16 cellular contexts compared by ENCODE assay signal in genomic region chr13:24076636-24077035, GRCh38.
DNase-seq lines count a peak whose midpoint lies in the region; ATAC-seq and TF ChIP-seq lines count a peak whose summit lies in the region.
"Had no signal": no experiment of that assay in that cellular context is flagged by ENCODE, and none has a peak within 500 bp of the region (broad histone marks: within the 10 kb centered on the region; RNA-seq: fewer than 3 reads in every experiment).

No MANE protein-coding gene starts in this region.

- peak overlapping the region; percentile 86 to 96 (median 90) for H3K27ac ChIP-seq in body of pancreas
- H3K27ac ChIP-seq in lower lobe of right lung = no peak overlapping the region
- no peak overlapping the region for H3K27ac ChIP-seq in esophagus squamous epithelium
- H3K27ac ChIP-seq: neutrophil had no signal

- peak; percentile 34 for DNase-seq in Ammon's horn (ENCODE audit: low spot score)
- peak; percentile 75 for DNase-seq in DMS53 (lab: John Stamatoyannopoulos, UW)
- peak in 1 of 4 donors; percentile 25 for DNase-seq in body of pancreas
- no peak for DNase-seq in lower lobe of right lung
- DNase-seq in activated effector memory CD4-positive, alpha-beta T cell treated with Interleukin-2 at 50 U/mL for 16 hours = no peak
- no peak for DNase-seq in esophagus squamous epithelium (lab: John Stamatoyannopoulos, UW)
- DNase-seq: activated CD4-positive, alpha-beta memory T cell treated with anti-CD3 and anti-CD28 coated beads for 36 hours; AML-193; mesenchymal stem cell; NCI-H1092; NCI-H2171; NCI-H774; tibial artery had no signal

- no peaks in the 10 kb centered on the region for H3K9me3 ChIP-seq in body of pancreas
- no peaks in the 10 kb centered on the region for H3K9me3 ChIP-seq in lower lobe of right lung
- no peaks in the 10 kb centered on the region for H3K9me3 ChIP-seq in esophagus squamous epithelium
- H3K9me3 ChIP-seq: neutrophil, tibial artery had no signal

- TF ChIP-seq POLR2A in body of pancreas (IDR thresholded peaks at IDR 0.05) (no peak), esophagus squamous epithelium (IDR thresholded peaks at IDR 0.05) (no peak)

- no peak for TF ChIP-seq CTCF in body of pancreas (IDR thresholded peaks at IDR 0.05)
- TF ChIP-seq CTCF in lower lobe of right lung (IDR thresholded peaks at IDR 0.05) = no peak
- no peak for TF ChIP-seq CTCF in esophagus squamous epithelium (IDR thresholded peaks at IDR 0.05)

- ATAC-seq in body of pancreas (no peak), lower lobe of right lung (no peak), HG03045 (IDR thresholded peaks at IDR 0.05; ENCODE audit: unreplicated experiment) (no peak), HG03565 (IDR thresholded peaks at IDR 0.05; ENCODE audit: unreplicated experiment) (no peak)

- H3K36me3 ChIP-seq in body of pancreas (replicated peaks in 1 of 2; ENCODE audit: insufficient read depth in 1 of 2, low read depth in 2 of 2) = no peaks in the 10 kb centered on the region
- no peaks in the 10 kb centered on the region for H3K36me3 ChIP-seq in lower lobe of right lung
- no peaks in the 10 kb centered on the region for H3K36me3 ChIP-seq in esophagus squamous epithelium
- H3K36me3 ChIP-seq: neutrophil, tibial artery had no signal

- H3K4me1 ChIP-seq in body of pancreas (peaks cover 38% of the 10 kb centered on the region), lower lobe of right lung (peaks cover 26% of the 10 kb centered on the region), esophagus squamous epithelium (peaks cover 0 to 26% (median 0%) of the 10 kb centered on the region in 3 donors)

- intact Hi-C loops in body of pancreas (cut with DNase I) = no loop called here
- intact Hi-C loops in lower lobe of right lung (cut with DNase I) = no loop called here
- intact Hi-C loops in esophagus squamous epithelium (cut with DNase I) = no loop called here

- 62 to 67% methylated on average over 8 of the region's 8 CpGs for WGBS in body of pancreas, 2 donors
- WGBS in esophagus squamous epithelium, 2 donors = 78% methylated on average over 8 of the region's 8 CpGs

- H3K27me3 ChIP-seq in body of pancreas = no peaks in the 10 kb centered on the region
- no peaks in the 10 kb centered on the region for H3K27me3 ChIP-seq in lower lobe of right lung (ENCODE audit: low read depth)
- H3K27me3 ChIP-seq in esophagus squamous epithelium = no peaks in the 10 kb centered on the region
- H3K27me3 ChIP-seq: neutrophil, tibial artery had no signal

- H3K4me3 ChIP-seq in body of pancreas (no peak overlapping the region), lower lobe of right lung (peak overlapping the region; percentile 12), esophagus squamous epithelium (no peak overlapping the region)
- H3K4me3 ChIP-seq: tibial artery had no signal

Comparison
In these comparisons a context has a peak if more than half of its experiments do, and no peak if none do; other contexts are left out.
1. DNase-seq: peak in Ammon's horn (single experiment) and DMS53 (single experiment); none in lower lobe of right lung (single experiment), activated effector memory CD4-positive, alpha-beta T cell treated with Interleukin-2 at 50 U/mL for 16 hours (single experiment) and esophagus squamous epithelium (single experiment).
2. H3K27ac ChIP-seq: peak in body of pancreas (4 of 4); none in lower lobe of right lung (single experiment) and esophagus squamous epithelium (0 of 4).